ENCODE assay signal across 18 cellular contexts in the genomic region with DNA sequence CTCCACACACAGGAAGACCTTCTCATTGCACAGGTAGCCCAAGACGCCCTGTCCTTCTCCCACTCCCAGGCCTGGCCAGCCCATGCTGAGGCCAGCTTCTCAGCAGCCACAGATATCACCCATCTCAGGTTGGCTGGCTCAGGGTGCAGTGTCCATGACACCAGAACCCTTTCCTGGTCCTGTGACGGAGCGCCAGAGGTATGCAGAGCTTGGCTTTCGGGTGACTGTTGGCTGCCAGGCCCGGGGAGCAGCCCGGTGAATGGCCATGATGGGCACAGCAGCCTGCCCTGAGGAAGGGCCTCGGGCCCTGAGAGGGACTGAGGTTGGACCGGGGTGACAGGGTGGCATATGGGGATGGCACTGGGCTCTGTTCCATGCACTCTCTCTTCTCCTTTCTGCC.
DNase-seq lines count a peak whose midpoint lies in the region; ATAC-seq and TF ChIP-seq lines count a peak whose summit lies in the region.
"Had no signal": no experiment of that assay in that cellular context is flagged by ENCODE, and none has a peak within 500 bp of the region (broad histone marks: within the 10 kb centered on the region; RNA-seq: fewer than 3 reads in every experiment).

No MANE protein-coding gene starts in this region.

- H3K27ac ChIP-seq in BLaER1 (peak overlapping the region; percentile 83), right atrium auricular region (peak overlapping the region; percentile 91 to 97), stomach smooth muscle (ENCODE audit: low read length) (peak overlapping the region; percentile 93)
- H3K27ac ChIP-seq: C4-2B, HL-60 had no signal

- DNase-seq in Right ventricle myocardium inferior (ENCODE audit: missing footprints) = peak; percentile 77
- DNase-seq in right atrium auricular region (ENCODE audit: low spot score) = peak; percentile 75
- DNase-seq in SIG-M5 treated with dmso at 0.1 percent for 504 hours (lab: John Stamatoyannopoulos, UW; ENCODE audit: unreplicated experiment) = no peak
- no peak for DNase-seq in amygdala (lab: John Stamatoyannopoulos, UW)
- DNase-seq in NCI-H526 (lab: John Stamatoyannopoulos, UW) = no peak
- DNase-seq: 8988T, COR-L47, NCI-H1105 treated with DMSO at 0.1 percent for 48 hours, NCI-H187, NCI-H2171, NCI-H82 had no signal

- H3K9ac ChIP-seq in BLaER1 = 0 out of 2 replicates have a peak overlapping the region, but pooled peaks have one; percentile 1
- H3K9ac ChIP-seq in stomach smooth muscle (ENCODE audit: low read length in 2 of 2) = no peak overlapping the region

- intact Hi-C loops in Right ventricle myocardium inferior (cut with DNase I) = loop anchor here (1.0 to 5.0 kb wide), 2 partner anchors 48 to 204 kb away; no protein-coding TSS in a partner anchor

- no peaks in the 10 kb centered on the region for H3K27me3 ChIP-seq in BLaER1
- no peaks in the 10 kb centered on the region for H3K27me3 ChIP-seq in right atrium auricular region
- no peaks in the 10 kb centered on the region for H3K27me3 ChIP-seq in stomach smooth muscle (ENCODE audit: control insufficient read depth in 1 of 2, insufficient read depth in 2 of 2, low read length in 2 of 2)

- H3K36me3 ChIP-seq in BLaER1 (no peaks in the 10 kb centered on the region), right atrium auricular region (no peaks in the 10 kb centered on the region), stomach smooth muscle (ENCODE audit: control insufficient read depth in 2 of 2, insufficient read depth in 2 of 2, low read length in 2 of 2) (no peaks in the 10 kb centered on the region)

- H3K4me1 ChIP-seq in BLaER1 (peaks cover 80% of the 10 kb centered on the region), right atrium auricular region (peaks cover 0 to 90% of the 10 kb centered on the region in 2 donors), stomach smooth muscle (ENCODE audit: control insufficient read depth, insufficient read depth, low read length) (peaks cover 56% of the 10 kb centered on the region)

- H3K9me3 ChIP-seq in BLaER1 (peaks cover 4% of the 10 kb centered on the region; the same call in 1 of the 2 replicates), right atrium auricular region (no peaks in the 10 kb centered on the region), stomach smooth muscle (ENCODE audit: control insufficient read depth in 2 of 2, low read length in 2 of 2) (no peaks in the 10 kb centered on the region)

- no peak overlapping the region for H3K4me3 ChIP-seq in BLaER1
- H3K4me3 ChIP-seq in right atrium auricular region = no peak overlapping the region
- no peak overlapping the region for H3K4me3 ChIP-seq in stomach smooth muscle (ENCODE audit: low read length in 2 of 2)
- H3K4me3 ChIP-seq: GM23338, SK-N-MC had no signal

- H3K4me2 ChIP-seq in BLaER1 = peak overlapping the region; percentile 83
- H3K4me2 ChIP-seq: GM23338 had no signal

- TF ChIP-seq CTCF in right atrium auricular region (IDR thresholded peaks at IDR 0.05) = peak in 1 of 2 donors; percentile 23

- peak; percentile 65 for ATAC-seq in Right ventricle myocardium inferior
- ATAC-seq in GM19452 (IDR thresholded peaks at IDR 0.05; ENCODE audit: unreplicated experiment) = no peak
- ATAC-seq: GM23338 had no signal

- no peaks in the 10 kb centered on the region for H4K20me1 ChIP-seq in BLaER1

Comparison
In these comparisons a context has a peak if more than half of its experiments do, and no peak if none do; other contexts are left out.
1. DNase-seq: peak in Right ventricle myocardium inferior (single experiment) and right atrium auricular region (single experiment); none in SIG-M5 treated with dmso at 0.1 percent for 504 hours (single experiment), amygdala (0 of 56) and NCI-H526 (0 of 2).
2. Peak in every context shown above with its lines, with median percentiles within 50 percentile points of each other: H3K27ac ChIP-seq.